1 cellular context compared by ENCODE assay signal in genomic region chr2:130378206-130378897, GRCh38.
A peak's percentile ranks its signal among the peaks of the same experiment; 100 is the strongest.
TF ChIP-seq lines count a peak whose summit lies in the region.

No MANE protein-coding gene starts in this region.

TF ChIP-seq in K562, 482 proteins besides CTCF, POLR2A, EP300 and RAD21:
- TF ChIP-seq ZKSCAN8 (CRISPR knock-in tag; IDR thresholded peaks at IDR 0.05) (peak; percentile 100), FOXK2 (conservative IDR thresholded peaks at IDR 0.05 in 1 of 2, IDR thresholded peaks at IDR 0.05 in 1 of 2; ENCODE audit: low read depth in 2 of 2) (peak; percentile 66 to 74), NCOR1 (IDR thresholded peaks at IDR 0.05) (0 out of 2 replicates have a peak, but pooled peaks have one; percentile 16), MAFF (IDR thresholded peaks at IDR 0.05; ENCODE audit: low read length) (peak; percentile 73; the same call in 1 of the 2 replicates), MAFG (tag; conservative IDR thresholded peaks at IDR 0.05) (peak; percentile 92), ZNF395 (CRISPR knock-in tag; IDR thresholded peaks at IDR 0.05) (0 out of 2 replicates have a peak, but pooled peaks have one; percentile 42), L3MBTL2 (IDR thresholded peaks at IDR 0.05) (0 out of 2 replicates have a peak, but pooled peaks have one; percentile 21), MEIS2 (IDR thresholded peaks at IDR 0.05; ENCODE audit: partially characterized antibody) (peak; percentile 95), ID3 (CRISPR knock-in tag; IDR thresholded peaks at IDR 0.05) (0 out of 2 replicates have a peak, but pooled peaks have one; percentile 29), ID3 (tag; IDR thresholded peaks at IDR 0.05) (no peak), HNRNPK (IDR thresholded peaks at IDR 0.05; ENCODE audit: low read depth, low read length, poor library complexity, severe bottlenecking) (no peak), MNT (conservative IDR thresholded peaks at IDR 0.05) (0 out of 4 replicates have a peak, but pooled peaks of 1 of the 2 experiments have one; percentile 18), ZNF76 (CRISPR knock-in tag; IDR thresholded peaks at IDR 0.05; ENCODE audit: borderline replicate concordance) (0 out of 2 replicates have a peak, but pooled peaks have one; percentile 7), CTBP1 (IDR thresholded peaks at IDR 0.05; ENCODE audit: borderline replicate concordance) (0 out of 2 replicates have a peak, but pooled peaks have one; percentile 11), EP400 (IDR thresholded peaks at IDR 0.05) (peak; percentile 28; the same call in 1 of the 2 replicates), ZNF592 (IDR thresholded peaks at IDR 0.05) (peak; percentile 87), IRF2 (CRISPR knock-in tag; IDR thresholded peaks at IDR 0.05) (no peak), SRSF7 (optimal IDR thresholded peaks at IDR 0.05; ENCODE audit: low read depth, low read length) (no peak), PBX2 (CRISPR knock-in tag; IDR thresholded peaks at IDR 0.05; ENCODE audit: low read depth) (peak; percentile 71), PBX2 (tag; conservative IDR thresholded peaks at IDR 0.05; ENCODE audit: low read depth) (peak; percentile 86), MAFK (IDR thresholded peaks at IDR 0.05; ENCODE audit: low read length) (peak; percentile 69; the same call in 1 of the 2 replicates), PKNOX1 (IDR thresholded peaks at IDR 0.05) (peak; percentile 94), ZBTB33 (CRISPR knock-in tag; IDR thresholded peaks at IDR 0.05) (no peak), ZKSCAN1 (IDR thresholded peaks at IDR 0.05; ENCODE audit: low read depth, low read length) (no peak), SMAD4 (CRISPR knock-in tag; conservative IDR thresholded peaks at IDR 0.05) (peak; percentile 87), NFE2 (IDR thresholded peaks at IDR 0.05; ENCODE audit: low read depth) (peak; percentile 85), SOX6 (IDR thresholded peaks at IDR 0.05) (no peak), ZFP36 (IDR thresholded peaks at IDR 0.05; ENCODE audit: low read depth, low read length, partially characterized antibody) (peak; percentile 16), ARID1B (IDR thresholded peaks at IDR 0.05) (peak; percentile 56), DPF2 (IDR thresholded peaks at IDR 0.05) (peak; percentile 82), ZNF639 (CRISPR knock-in tag; conservative IDR thresholded peaks at IDR 0.05 in 1 of 2, IDR thresholded peaks at IDR 0.05 in 1 of 2) (peak in 1 of 2 experiments; percentile 59; a peak in 1 of 4 replicates), NFE2L1 (tag; IDR thresholded peaks at IDR 0.05; ENCODE audit: borderline replicate concordance, low read depth) (peak; percentile 35), BACH1 (tag; IDR thresholded peaks at IDR 0.05) (peak; percentile 54; the same call in 1 of the 2 replicates), STAG1 (CRISPR knock-in tag; IDR thresholded peaks at IDR 0.05; ENCODE audit: borderline replicate concordance) (no peak), FOXA3 (CRISPR knock-in tag; conservative IDR thresholded peaks at IDR 0.05 in 1 of 2, IDR thresholded peaks at IDR 0.05 in 1 of 2) (0 out of 4 replicates have a peak, but pooled peaks of 1 of the 2 experiments have one; percentile 22), C11orf30 (IDR thresholded peaks at IDR 0.05; ENCODE audit: low read depth) (peak; percentile 87), ZNF316 (IDR thresholded peaks at IDR 0.05) (peak; percentile 97), SMARCE1 (IDR thresholded peaks at IDR 0.05) (0 out of 2 replicates have a peak, but pooled peaks have one; percentile 37), LEF1 (IDR thresholded peaks at IDR 0.05) (no peak), CXXC5 (CRISPR knock-in tag; IDR thresholded peaks at IDR 0.05) (0 out of 2 replicates have a peak, but pooled peaks have one; percentile 23), MECOM (CRISPR knock-in tag; IDR thresholded peaks at IDR 0.05) (peak; percentile 95), ZNF184 (CRISPR knock-in tag; IDR thresholded peaks at IDR 0.05) (no peak)
